1 cellular context compared by ENCODE assay signal in genomic region chr18:23627325-23627724, GRCh38.
TF ChIP-seq lines count a peak whose summit lies in the region.

No MANE protein-coding gene starts in this region.

TF ChIP-seq in GM23338, 12 proteins besides CTCF, POLR2A, EP300 and RAD21 (continued from another document):
- TF ChIP-seq ZNF462 (CRISPR knock-in tag; IDR thresholded peaks at IDR 0.05) (no peak), EZH2 (IDR thresholded peaks at IDR 0.05; ENCODE audit: low read depth, unreplicated experiment) (no peak)
TF ChIP-seq in GM23338: peak in this region for 0.
